ENCODE assay signal across 13 cellular contexts in genomic region chr13:94707400-94708021, GRCh38. TPM values are rescaled to one million over a fixed set of nuclear protein-coding genes. Genes with fewer than 3 reads are reported as not detected.
DNase-seq lines count a peak whose midpoint lies in the region; ATAC-seq and TF ChIP-seq lines count a peak whose summit lies in the region.
"Had no signal": no experiment of that assay in that cellular context is flagged by ENCODE, and none has a peak within 500 bp of the region (broad histone marks: within the 10 kb centered on the region; RNA-seq: fewer than 3 reads in every experiment).

No MANE protein-coding gene starts in this region.

- peaks cover 25% of the 10 kb centered on the region for H4K20me1 ChIP-seq in neural progenitor cell (ENCODE audit: low read depth)

- peak overlapping the region; percentile 69 for H3K9ac ChIP-seq in neural progenitor cell

- H3K27me3 ChIP-seq in dorsolateral prefrontal cortex (peaks cover 11 to 100% (median 93%) of the 10 kb centered on the region in 45 donors), neural progenitor cell (peaks cover 22% of the 10 kb centered on the region)

- H3K4me3 ChIP-seq in dorsolateral prefrontal cortex (peak overlapping the region; percentile 19 to 72 (median 51)), neural progenitor cell (peak overlapping the region; percentile 93), foreskin fibroblast (ENCODE audit: low read depth in 1 of 2, low read length in 2 of 2) (no peak overlapping the region)
- H3K4me3 ChIP-seq: cardiac muscle cell had no signal

- peak overlapping the region; percentile 95 for H3K27ac Mint-ChIP-seq in neural progenitor cell

- peaks cover 8% of the 10 kb centered on the region for H3K36me3 Mint-ChIP-seq in neural progenitor cell

- peak overlapping the region; percentile 88 for H3K4me3 Mint-ChIP-seq in neural progenitor cell

- H3K79me2 ChIP-seq in neural progenitor cell (ENCODE audit: low read depth) = peaks cover 65% of the 10 kb centered on the region

- DNase-seq in GM10266 (ENCODE audit: extremely low spot score) (peak; percentile 31), NCI-H1930 (lab: John Stamatoyannopoulos, UW) (peak; percentile 45 to 50), dorsolateral prefrontal cortex (peak in 1 of 10 donors; percentile 54), neural progenitor cell (ENCODE audit: low spot score) (peak; percentile 88), foreskin fibroblast (no peak)
- DNase-seq: kidney glomerular epithelial cell; NCI-H1048; stimulated activated CD4-positive, alpha-beta T cell treated with anti-CD3 and anti-CD28 coated beads, Interleukin-1b, Interleukin-23, amount 100 ng/mL, for 48 hours; T-helper 9 cell had no signal

- peak overlapping the region; percentile 97 for H3K4me2 ChIP-seq in neural progenitor cell

- intact Hi-C loops in dorsolateral prefrontal cortex (cut with DNase I) = loop anchor here (2.0 to 5.0 kb wide), 3 partner anchors 40 to 261 kb away; no protein-coding TSS in a partner anchor

- peaks cover 55% of the 10 kb centered on the region for H3K4me1 Mint-ChIP-seq in neural progenitor cell

- H3K27ac ChIP-seq in dorsolateral prefrontal cortex (peak overlapping the region; percentile 20 to 93 (median 78)), neural progenitor cell (peak overlapping the region; percentile 100)
- H3K27ac ChIP-seq: cardiac muscle cell had no signal

- H3K4me1 ChIP-seq in neural progenitor cell = peaks cover 17% of the 10 kb centered on the region

- H2AFZ ChIP-seq in neural progenitor cell (replicated peaks) = no peak overlapping the region

- no peak for TF ChIP-seq CTCF in GM10266 (IDR thresholded peaks at IDR 0.05; ENCODE audit: control insufficient read depth, insufficient read depth, low read depth, missing control alignments)
- no peak for TF ChIP-seq CTCF in dorsolateral prefrontal cortex (IDR thresholded peaks at IDR 0.05 in 54 of 56, conservative IDR thresholded peaks at IDR 0.05 in 2 of 56; ENCODE audit: low read depth in 1 of 56, partially characterized antibody in 56 of 56)
- no peak for TF ChIP-seq CTCF in neural progenitor cell (IDR thresholded peaks at IDR 0.05)
- no peak for TF ChIP-seq CTCF in foreskin fibroblast (IDR thresholded peaks at IDR 0.05; ENCODE audit: low read depth, low read length)

- H3F3A ChIP-seq in neural progenitor cell (ENCODE audit: low read depth) = peaks cover 85% of the 10 kb centered on the region

- ATAC-seq in HG03354 (IDR thresholded peaks at IDR 0.05; ENCODE audit: poor library complexity, severe bottlenecking, unreplicated experiment) (no peak), GM19463 (IDR thresholded peaks at IDR 0.05; ENCODE audit: unreplicated experiment) (no peak), GM18519 (IDR thresholded peaks at IDR 0.05; ENCODE audit: low FRiP score, unreplicated experiment) (no peak)

- no peaks in the 10 kb centered on the region for H3K9me3 ChIP-seq in neural progenitor cell (ENCODE audit: low read depth)

- H3K36me3 ChIP-seq in neural progenitor cell = peaks cover 15% of the 10 kb centered on the region
- H3K36me3 ChIP-seq: cardiac muscle cell had no signal

- peaks cover 44% of the 10 kb centered on the region for H3K27me3 Mint-ChIP-seq in neural progenitor cell (ENCODE audit: insufficient read depth, low read depth)

- peaks cover 20% of the 10 kb centered on the region for H3K9me3 Mint-ChIP-seq in neural progenitor cell

RNA-seq across cellular contexts. Expression of gene SOX21, which starts 4.8 kb away (rescaled TPM):
- total RNA-seq in dorsolateral prefrontal cortex (10 to 100 TPM in 76 of 120 experiments, 1 to 10 TPM in 44; 3.7 to 36.9 (median 10.7) TPM), neural progenitor cell (ENCODE audit: low replicate concordance) (94.7 and 132 TPM in 2 replicates)
- total RNA-seq: cardiac muscle cell had no signal

Comparison
In these comparisons a context has a peak if more than half of its experiments do, and no peak if none do; other contexts are left out.
1. DNase-seq: peak in GM10266 (single experiment), NCI-H1930 (2 of 2) and neural progenitor cell (single experiment); none in foreskin fibroblast (0 of 2).
2. H3K4me3 ChIP-seq: peak in dorsolateral prefrontal cortex (59 of 59) and neural progenitor cell (single experiment); none in foreskin fibroblast (0 of 2).